14 cellular contexts compared by ENCODE assay signal in the genomic region with DNA sequence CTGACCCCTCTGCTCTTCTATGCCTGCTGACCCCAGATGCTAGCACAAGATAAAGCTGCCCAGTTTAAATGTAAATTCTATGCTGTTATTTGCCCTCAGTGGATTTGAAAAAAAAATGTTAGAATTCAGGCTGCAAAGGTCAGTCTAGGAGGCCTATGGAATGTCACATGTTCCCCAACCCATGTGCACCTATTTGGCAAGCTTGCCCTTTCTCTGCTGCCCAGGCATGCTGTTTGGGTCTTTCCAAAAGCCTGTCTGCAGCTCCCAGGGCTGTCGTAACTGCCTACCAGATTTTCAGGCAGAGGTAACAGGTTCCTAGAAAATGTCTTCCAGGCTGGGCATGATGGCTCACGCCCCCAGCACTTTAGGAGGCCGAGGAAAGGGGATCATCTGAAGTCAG.
DNase-seq lines count a peak whose midpoint lies in the region; ATAC-seq and TF ChIP-seq lines count a peak whose summit lies in the region.
"Had no signal": no experiment of that assay in that cellular context is flagged by ENCODE, and none has a peak within 500 bp of the region (broad histone marks: within the 10 kb centered on the region; RNA-seq: fewer than 3 reads in every experiment).

No MANE protein-coding gene starts in this region.

- H3K4me3 Mint-ChIP-seq in activated CD8-positive, alpha-beta memory T cell treated with anti-CD3 and anti-CD28 coated beads, Interleukin-2, amount 10 ng/mL, durations not matched to agents 7 days and 5 days: no peak overlapping the region
- H3K4me3 Mint-ChIP-seq in mesothelial cell of epicardium (no peak overlapping the region), osteocyte (ENCODE audit: unreplicated experiment) (no peak overlapping the region)
- H3K4me3 Mint-ChIP-seq: CD14-positive monocyte; CD8-positive, alpha-beta T cell had no signal

- no peak for ATAC-seq in activated CD8-positive, alpha-beta memory T cell treated with anti-CD3 and anti-CD28 coated beads, Interleukin-2, amount 10 ng/mL, durations not matched to agents 7 days and 5 days
- ATAC-seq in GM18511 (IDR thresholded peaks at IDR 0.05; ENCODE audit: unreplicated experiment) (no peak), HG03045 (IDR thresholded peaks at IDR 0.05; ENCODE audit: unreplicated experiment) (no peak)
- ATAC-seq: CD8-positive, alpha-beta T cell; HCT116; K562 had no signal

- CTCF ChIA-PET in activated CD8-positive, alpha-beta memory T cell treated with anti-CD3 and anti-CD28 coated beads, Interleukin-2, amount 10 ng/mL, durations not matched to agents 7 days and 5 days (lab: Charles Lee): no interaction called here

- no peaks in the 10 kb centered on the region for H3K9me3 Mint-ChIP-seq in activated CD8-positive, alpha-beta memory T cell treated with anti-CD3 and anti-CD28 coated beads, Interleukin-2, amount 10 ng/mL, durations not matched to agents 7 days and 5 days (ENCODE audit: low read depth)
- no peaks in the 10 kb centered on the region for H3K9me3 Mint-ChIP-seq in mesothelial cell of epicardium
- no peaks in the 10 kb centered on the region for H3K9me3 Mint-ChIP-seq in osteocyte (ENCODE audit: unreplicated experiment)
- H3K9me3 Mint-ChIP-seq: CD8-positive, alpha-beta T cell had no signal

- DNase-seq in activated CD8-positive, alpha-beta memory T cell treated with anti-CD3 and anti-CD28 coated beads, Interleukin-2, amount 10 ng/mL, durations not matched to agents 7 days and 5 days: peak; percentile 31
- DNase-seq in activated CD8-positive, alpha-beta memory T cell treated with anti-CD3 and anti-CD28 coated beads, Interleukin-2, amount 50 U/mL, for 48 hours: no peak
- no peak for DNase-seq in mesothelial cell of epicardium (ENCODE audit: low spot score in 2 of 2, unreplicated experiment in 2 of 2)
- peak; percentile 56 for DNase-seq in osteocyte (ENCODE audit: extremely low spot score, unreplicated experiment)
- no peak for DNase-seq in NCI-H446 (lab: John Stamatoyannopoulos, UW)
- no peak for DNase-seq in activated effector memory CD4-positive, alpha-beta T cell treated with anti-CD3 and anti-CD28 coated beads, Interleukin-2, amount 50 U/mL, for 16 hours
- DNase-seq: CD8-positive, alpha-beta T cell; DMS53; GF-D8 had no signal

- H3K36me3 Mint-ChIP-seq in activated CD8-positive, alpha-beta memory T cell treated with anti-CD3 and anti-CD28 coated beads, Interleukin-2, amount 10 ng/mL, durations not matched to agents 7 days and 5 days: peaks cover 2% of the 10 kb centered on the region
- H3K36me3 Mint-ChIP-seq in mesothelial cell of epicardium: no peaks in the 10 kb centered on the region
- H3K36me3 Mint-ChIP-seq in osteocyte (ENCODE audit: unreplicated experiment): no peaks in the 10 kb centered on the region
- H3K36me3 Mint-ChIP-seq: CD14-positive monocyte; CD8-positive, alpha-beta T cell had no signal

- H3K27ac Mint-ChIP-seq in activated CD8-positive, alpha-beta memory T cell treated with anti-CD3 and anti-CD28 coated beads, Interleukin-2, amount 10 ng/mL, durations not matched to agents 7 days and 5 days: no peak overlapping the region
- peak overlapping the region; percentile 63 for H3K27ac Mint-ChIP-seq in mesothelial cell of epicardium
- H3K27ac Mint-ChIP-seq in osteocyte (ENCODE audit: unreplicated experiment): no peak overlapping the region
- H3K27ac Mint-ChIP-seq: CD8-positive, alpha-beta T cell had no signal

- no peak for TF ChIP-seq CTCF in mesothelial cell of epicardium (IDR thresholded peaks at IDR 0.05; ENCODE audit: unreplicated experiment)
- TF ChIP-seq CTCF in osteocyte (IDR thresholded peaks at IDR 0.05): no peak

- H3K27me3 Mint-ChIP-seq in activated CD8-positive, alpha-beta memory T cell treated with anti-CD3 and anti-CD28 coated beads, Interleukin-2, amount 10 ng/mL, durations not matched to agents 7 days and 5 days: peaks cover 2% of the 10 kb centered on the region
- H3K27me3 Mint-ChIP-seq in mesothelial cell of epicardium (ENCODE audit: low read depth) (no peaks in the 10 kb centered on the region), osteocyte (ENCODE audit: unreplicated experiment) (peaks cover 6% of the 10 kb centered on the region)

- peaks cover 24% of the 10 kb centered on the region for H3K4me1 Mint-ChIP-seq in activated CD8-positive, alpha-beta memory T cell treated with anti-CD3 and anti-CD28 coated beads, Interleukin-2, amount 10 ng/mL, durations not matched to agents 7 days and 5 days
- H3K4me1 Mint-ChIP-seq in mesothelial cell of epicardium: peaks cover 12% of the 10 kb centered on the region
- H3K4me1 Mint-ChIP-seq in osteocyte (ENCODE audit: unreplicated experiment): no peaks in the 10 kb centered on the region

Comparison
In these comparisons a context has a peak if more than half of its experiments do, and no peak if none do; other contexts are left out.
1. DNase-seq: peak in activated CD8-positive, alpha-beta memory T cell treated with anti-CD3 and anti-CD28 coated beads, Interleukin-2, amount 10 ng/mL, durations not matched to agents 7 days and 5 days (single experiment) and osteocyte (single experiment); none in activated CD8-positive, alpha-beta memory T cell treated with anti-CD3 and anti-CD28 coated beads, Interleukin-2, amount 50 U/mL, for 48 hours (single experiment), mesothelial cell of epicardium (0 of 2), NCI-H446 (0 of 2) and activated effector memory CD4-positive, alpha-beta T cell treated with anti-CD3 and anti-CD28 coated beads, Interleukin-2, amount 50 U/mL, for 16 hours (single experiment).